10 cellular contexts compared by ENCODE assay signal in genomic region chr4:11505225-11505971, GRCh38.
A peak's percentile ranks its signal among the peaks of the same experiment; 100 is the strongest.
DNase-seq lines count a peak whose midpoint lies in the region; ATAC-seq and TF ChIP-seq lines count a peak whose summit lies in the region.
"Had no signal": no experiment of that assay in that cellular context is flagged by ENCODE, and none has a peak within 500 bp of the region (broad histone marks: within the 10 kb centered on the region; RNA-seq: fewer than 3 reads in every experiment).

No MANE protein-coding gene starts in this region.

- TF ChIP-seq CTCF in Calu3 (IDR thresholded peaks at IDR 0.05; ENCODE audit: unreplicated experiment) (no peak), astrocyte of the cerebellum (IDR thresholded peaks at IDR 0.05; ENCODE audit: low read depth, low read length, missing control alignments) (no peak), mucosa of descending colon (IDR thresholded peaks at IDR 0.05) (no peak)

- H3K4me3 Mint-ChIP-seq in Calu3 (ENCODE audit: low read depth, unreplicated experiment), result peak overlapping the region; percentile 25
- H3K4me3 Mint-ChIP-seq: neural crest cell had no signal

- in situ Hi-C loops in astrocyte of the cerebellum (cut with HindIII; ENCODE audit: low sequenced_read_pairs), result no loop called here

- CTCF ChIA-PET in Calu3 (lab: Charles Lee), result interaction anchor here (0.6 to 1.0 kb wide), 3 partner anchors 11 to 113 kb away, joined by 3 to 5 read pairs (median 4); no protein-coding TSS in a partner anchor

- peaks cover 5% of the 10 kb centered on the region for H3K4me1 ChIP-seq in mucosa of descending colon (ENCODE audit: low read depth)

- H3K27ac Mint-ChIP-seq in Calu3 (ENCODE audit: unreplicated experiment), result peak overlapping the region; percentile 99

- no peak overlapping the region for H3K4me3 ChIP-seq in astrocyte of the cerebellum (ENCODE audit: low read depth, low read length)
- no peak overlapping the region for H3K4me3 ChIP-seq in mucosa of descending colon

- H3K36me3 ChIP-seq in mucosa of descending colon (ENCODE audit: low read depth), result no peaks in the 10 kb centered on the region

- ATAC-seq in mucosa of descending colon (peak; percentile 95), HG03280 (IDR thresholded peaks at IDR 0.05; ENCODE audit: unreplicated experiment) (no peak), GM21576 (IDR thresholded peaks at IDR 0.05; ENCODE audit: unreplicated experiment) (no peak)

- peaks cover 19% of the 10 kb centered on the region for H3K36me3 Mint-ChIP-seq in Calu3 (ENCODE audit: insufficient read depth, unreplicated experiment)

- H3K4me1 Mint-ChIP-seq in Calu3 (ENCODE audit: low read depth, unreplicated experiment), result peaks cover 68% of the 10 kb centered on the region

- DNase-seq in Calu3, result peak; percentile 69
- peak; percentile 52 for DNase-seq in NCI-H2196 (lab: John Stamatoyannopoulos, UW; ENCODE audit: unreplicated experiment)
- DNase-seq in astrocyte of the cerebellum (ENCODE audit: low read depth), result peak; percentile 42
- DNase-seq in mucosa of descending colon, result peak in 1 of 3 donors; percentile 58
- no peak for DNase-seq in NCI-H345 treated with DMSO at 0.1 percent for 48 hours (lab: John Stamatoyannopoulos, UW; ENCODE audit: unreplicated experiment)
- DNase-seq in SKM-1 (lab: John Stamatoyannopoulos, UW; ENCODE audit: unreplicated experiment), result no peak
- DNase-seq: stimulated activated CD8-positive, alpha-beta memory T cell treated with anti-CD3 and anti-CD28 coated beads, Interleukin-4, amount 100 ng/mL, for 48 hours had no signal

- no peaks in the 10 kb centered on the region for H3K9me3 ChIP-seq in mucosa of descending colon

- peaks cover 3% of the 10 kb centered on the region for H3K9me3 Mint-ChIP-seq in Calu3 (ENCODE audit: low read depth, unreplicated experiment)

- no TSS peak for BruUV-seq in Calu3 (replicated peaks; lab: Mats Ljungman, UMichigan)

- H3K27me3 Mint-ChIP-seq in Calu3 (ENCODE audit: unreplicated experiment), result no peaks in the 10 kb centered on the region

- intact Hi-C loops in Calu3 (cut with micrococcal nuclease; ENCODE audit: unreplicated experiment) (loop anchor here (2.0 to 10.0 kb wide), 5 partner anchors 37 to 209 kb away; partner anchors contain the start of gene HS3ST1), mucosa of descending colon (cut with DNase I, micrococcal nuclease) (no loop called here)

Comparison
In these comparisons a context has a peak if more than half of its experiments do, and no peak if none do; other contexts are left out.
1. DNase-seq: peak in Calu3 (single experiment), NCI-H2196 (single experiment) and astrocyte of the cerebellum (single experiment); none in NCI-H345 treated with DMSO at 0.1 percent for 48 hours (single experiment) and SKM-1 (single experiment).